Comparison of ENCODE assay signal across 17 cellular contexts in the genomic region with DNA sequence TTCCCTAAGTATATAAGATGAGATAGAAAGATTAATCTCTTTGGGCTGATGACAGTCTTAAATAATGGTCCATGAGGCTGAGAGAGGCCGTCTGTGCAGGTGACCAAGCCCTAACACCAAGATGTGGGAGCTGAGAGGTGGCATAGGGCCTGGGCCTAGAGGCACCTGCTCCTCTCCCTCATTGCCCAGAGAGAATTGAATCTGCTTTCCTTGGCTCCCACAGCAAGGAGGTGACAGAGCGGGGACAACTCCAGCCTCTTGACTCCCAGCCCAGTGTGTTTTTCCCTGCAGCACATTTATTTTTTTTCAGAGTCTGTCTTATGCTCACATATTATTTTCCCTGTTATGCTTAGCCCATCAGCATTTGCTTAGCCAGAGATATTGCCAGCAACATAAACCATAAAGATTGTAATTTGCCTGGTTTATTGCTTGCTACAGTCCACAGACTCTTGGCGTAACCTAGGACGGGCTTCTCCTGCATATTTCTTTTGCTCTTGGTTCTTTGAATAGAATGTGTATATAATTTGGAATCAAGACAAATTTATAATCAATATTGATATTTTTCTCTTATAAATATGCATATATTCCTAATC.
DNase-seq lines count a peak whose midpoint lies in the region; ATAC-seq, FAIRE-seq and TF ChIP-seq lines count a peak whose summit lies in the region.
"Had no signal": no experiment of that assay in that cellular context is flagged by ENCODE, and none has a peak within 500 bp of the region (broad histone marks: within the 10 kb centered on the region; RNA-seq: fewer than 3 reads in every experiment).

No MANE protein-coding gene starts in this region.

- CTCF ChIA-PET in GM10248 (lab: Yijun Ruan, JAX) (no interaction called here), HepG2 (lab: Yijun Ruan, JAX; ENCODE audit: low intra/inter-chr PET ratio, low total read pairs) (no interaction called here)

- BruUV-seq in HepG2 (replicated peaks; lab: Mats Ljungman, UMichigan): no TSS peak

- no peak for TF ChIP-seq RAD21 in HepG2 (CRISPR knock-in tag; IDR thresholded peaks at IDR 0.05)

- no peak overlapping the region for H3K9ac ChIP-seq in HepG2 (ENCODE audit: insufficient read depth, low read depth, low read length)
- H3K9ac ChIP-seq: BLaER1 had no signal

- WGBS in spleen, 5 donors: 90 to 96% (median 93%) methylated on average over 4 of the region's 4 CpGs
- 35% methylated on average over 4 of the region's 4 CpGs for whole genome bisulfite sequencing in HepG2 (ENCODE audit: low lambda C conversion rate)

- H3K36me3 ChIP-seq in spleen (no peaks in the 10 kb centered on the region), HepG2 (replicated peaks in 1 of 2; ENCODE audit: control insufficient read depth in 1 of 2, insufficient read depth in 2 of 2, low read length in 2 of 2) (no peaks in the 10 kb centered on the region)
- H3K36me3 ChIP-seq: BLaER1 had no signal

- no peak overlapping the region for H3K4me3 ChIP-seq in spleen
- H3K4me3 ChIP-seq in HepG2 (replicated peaks in 1 of 3; ENCODE audit: insufficient read depth in 1 of 3, low read depth in 2 of 3, low read length in 3 of 3): no peak overlapping the region
- H3K4me3 ChIP-seq: BLaER1, K562 had no signal

- no peak for FAIRE-seq in HepG2 (lab: Jason Lieb, UNC)
- FAIRE-seq: K562 had no signal

- ATAC-seq in HepG2: no peak
- ATAC-seq: HCT116, K562 had no signal

- H4K20me1 ChIP-seq in HepG2 (ENCODE audit: insufficient read depth, low read length): no peaks in the 10 kb centered on the region
- H4K20me1 ChIP-seq: BLaER1 had no signal

- no peak for TF ChIP-seq EP300 in HepG2 (IDR thresholded peaks at IDR 0.05; ENCODE audit: low read depth in 2 of 2, low read length in 2 of 2)
- TF ChIP-seq EP300 in HepG2 (CRISPR knock-in tag; IDR thresholded peaks at IDR 0.05; ENCODE audit: borderline replicate concordance): no peak

- H3K9me3 ChIP-seq in spleen: no peaks in the 10 kb centered on the region
- H3K9me3 ChIP-seq in HepG2 (ENCODE audit: low read length): no peaks in the 10 kb centered on the region
- H3K9me3 ChIP-seq: BLaER1 had no signal

- no peak overlapping the region for H2AFZ ChIP-seq in HepG2 (ENCODE audit: low read length)

- POLR2A ChIA-PET in GM10248 (lab: Yijun Ruan, JAX) (no interaction called here), HepG2 (lab: Yijun Ruan, JAX) (no interaction called here)

- DNase-seq in G401 (ENCODE audit: low spot score) (peak; percentile 58), left kidney (ENCODE audit: low read depth, low spot score) (peak; percentile 21), pons (ENCODE audit: low spot score) (peak; percentile 16), GM10248 (ENCODE audit: extremely low spot score) (no peak), spleen (no peak), HepG2 (ENCODE audit: low spot score) (no peak)
- DNase-seq: 8988T, AML-193, Calu3, DMS 273 treated with DMSO at 0.1 percent for 48 hours, DMS79, GDM1 had no signal

- TF ChIP-seq POLR2A in spleen (IDR thresholded peaks at IDR 0.05) (no peak), HepG2 (IDR thresholded peaks at IDR 0.05; ENCODE audit: insufficient read depth in 1 of 2, low read depth in 2 of 2, low read length in 2 of 2) (no peak)

- no peak overlapping the region for H3K4me2 ChIP-seq in HepG2 (ENCODE audit: low read depth, low read length)
- H3K4me2 ChIP-seq: BLaER1 had no signal

- in situ Hi-C loops in G401 (cut with HindIII; ENCODE audit: low sequenced_read_pairs): no loop called here
- in situ Hi-C loops in HepG2 (cut with HindIII; ENCODE audit: extremely low pct_ligation_motif_present, low pct_unique_long_range_greater_than_20kb): no loop called here

- H3K27ac ChIP-seq in VCaP: peak overlapping the region; percentile 47; the same call in 1 of the 2 replicates
- H3K27ac ChIP-seq in spleen: no peak overlapping the region
- H3K27ac ChIP-seq in HepG2 (ENCODE audit: extremely low read length, insufficient read depth, low read length): no peak overlapping the region
- H3K27ac ChIP-seq: BLaER1, HL-60 had no signal

- H3K27me3 ChIP-seq in spleen (replicated peaks in 1 of 7) (peaks cover 0 to 5% (median 0%) of the 10 kb centered on the region in 7 donors), HepG2 (ENCODE audit: control insufficient read depth in 1 of 2, insufficient read depth in 2 of 2, low read length in 2 of 2) (no peaks in the 10 kb centered on the region; a peak in 1 of 5 replicates)
- H3K27me3 ChIP-seq: BLaER1 had no signal

- H3K4me1 ChIP-seq in spleen (no peaks in the 10 kb centered on the region), HepG2 (ENCODE audit: insufficient read depth, low read length) (no peaks in the 10 kb centered on the region)
- H3K4me1 ChIP-seq: BLaER1 had no signal

- no peaks in the 10 kb centered on the region for H3K79me2 ChIP-seq in HepG2 (ENCODE audit: insufficient read depth, low read length)

- TF ChIP-seq CTCF in VCaP (conservative IDR thresholded peaks at IDR 0.05) (no peak), GM10248 (IDR thresholded peaks at IDR 0.05; ENCODE audit: control extremely low read depth, extremely low read depth, low read depth, missing control alignments) (no peak), spleen (IDR thresholded peaks at IDR 0.05 in 8 of 11, conservative IDR thresholded peaks at IDR 0.05 in 3 of 11) (no peak), HepG2 (CRISPR knock-in tag; IDR thresholded peaks at IDR 0.05) (no peak)

- intact Hi-C loops in spleen (cut with DNase I; ENCODE audit: low total_unique reads) (no loop called here), HepG2 (cut with micrococcal nuclease; ENCODE audit: unreplicated experiment) (no loop called here)

TF ChIP-seq in HepG2, 621 proteins besides CTCF, POLR2A, EP300 and RAD21:
- TF ChIP-seq ZNF317 (CRISPR knock-in tag; IDR thresholded peaks at IDR 0.05) (no peak), YEATS4 (CRISPR knock-in tag; IDR thresholded peaks at IDR 0.05; ENCODE audit: borderline replicate concordance) (no peak), ZFP36L1 (CRISPR knock-in tag; IDR thresholded peaks at IDR 0.05) (no peak), DMTF1 (CRISPR knock-in tag; IDR thresholded peaks at IDR 0.05) (no peak), SP5 (CRISPR knock-in tag; IDR thresholded peaks at IDR 0.05; ENCODE audit: borderline replicate concordance, low read depth) (no peak)
TF ChIP-seq in HepG2: peak in this region for 0.

Comparison
In these comparisons a context has a peak if more than half of its experiments do, and no peak if none do; other contexts are left out.
1. DNase-seq: peak in G401 (single experiment), left kidney (single experiment) and pons (single experiment); none in GM10248 (single experiment), spleen (single experiment) and HepG2 (single experiment).